ENCODE assay signal across 8 cellular contexts in genomic region chr10:22988581-22989360, GRCh38.
DNase-seq lines count a peak whose midpoint lies in the region; ATAC-seq and TF ChIP-seq lines count a peak whose summit lies in the region.

No MANE protein-coding gene starts in this region.

- H3K36me3 ChIP-seq in ovary, result no peaks in the 10 kb centered on the region
- no peaks in the 10 kb centered on the region for H3K36me3 ChIP-seq in transverse colon

- peak; percentile 75 for DNase-seq in activated gamma-delta T cell treated with Interleukin-2 at 50 U/mL for 16 hours
- no peak for DNase-seq in activated gamma-delta T cell (lab: John Stamatoyannopoulos, UW)
- peak; percentile 84 to 91 for DNase-seq in Kasumi-1 (lab: John Stamatoyannopoulos, UW)
- peak; percentile 56 for DNase-seq in SHP77 treated with DMSO at 0.1 percent for 48 hours (lab: John Stamatoyannopoulos, UW)
- peak; percentile 55 for DNase-seq in activated T-helper 9 cell treated with anti-CD3 and anti-CD28 coated beads, Interleukin-2, amount 50 U/mL, for 16 hours (ENCODE audit: low read depth)
- peak; percentile 9 to 38 for DNase-seq in foreskin keratinocyte
- DNase-seq in ovary, result peak; percentile 12 to 61 (median 40)
- DNase-seq in transverse colon, result peak; percentile 56

- no peaks in the 10 kb centered on the region for H3K9me3 ChIP-seq in ovary
- no peaks in the 10 kb centered on the region for H3K9me3 ChIP-seq in transverse colon

- H3K27ac ChIP-seq in foreskin keratinocyte, result no peak overlapping the region
- H3K27ac ChIP-seq in ovary, result no peak overlapping the region
- H3K27ac ChIP-seq in transverse colon, result no peak overlapping the region

- WGBS in ovary, 3 donors, result 3 to 6% (median 3%) methylated on average over 12 of the region's 12 CpGs
- WGBS in transverse colon (ENCODE audit: low coverage in 1 of 2), 2 donors, result 2 to 3% methylated on average over 12 of the region's 12 CpGs

- in situ Hi-C loops in transverse colon (cut with MboI; ENCODE audit: low pct_ligation_motif_present in 1 of 4, low pct_unique_long_range_greater_than_20kb in 1 of 4, low sequenced_read_pairs in 3 of 4), result loop anchor here (10.0 to 25.0 kb wide), 6 partner anchors 401 to 1501 kb away; no protein-coding TSS in a partner anchor

- H3K4me3 ChIP-seq in ovary (no peak overlapping the region), transverse colon (no peak overlapping the region)

- TF ChIP-seq POLR2A in ovary (IDR thresholded peaks at IDR 0.05) (no peak), transverse colon (IDR thresholded peaks at IDR 0.05) (no peak)

- intact Hi-C loops in ovary (cut with DNase I) (loop anchor here in 3 of 4 donors (5.0 to 10.0 kb wide), 4 partner anchors 434 to 976 kb away; no protein-coding TSS in a partner anchor), transverse colon (cut with DNase I; ENCODE audit: low total_unique reads) (loop anchor here (5.0 kb wide), 1 partner anchor 416 kb away; no protein-coding TSS in a partner anchor)

- ATAC-seq in foreskin keratinocyte, result peak; percentile 59

- TF ChIP-seq EP300 in ovary (IDR thresholded peaks at IDR 0.05) (no peak), transverse colon (IDR thresholded peaks at IDR 0.05; ENCODE audit: low read depth) (no peak)

- H3K27me3 ChIP-seq in foreskin keratinocyte (peaks cover 11% of the 10 kb centered on the region), ovary (no peaks in the 10 kb centered on the region), transverse colon (peaks cover 6% of the 10 kb centered on the region)

- TF ChIP-seq CTCF in foreskin keratinocyte (conservative IDR thresholded peaks at IDR 0.05) (peak; percentile 96), ovary (IDR thresholded peaks at IDR 0.05) (peak; percentile 45 to 77 (median 70)), transverse colon (IDR thresholded peaks at IDR 0.05) (peak; percentile 87 to 96 (median 91))

- H3K4me1 ChIP-seq in foreskin keratinocyte (no peaks in the 10 kb centered on the region), ovary (ENCODE audit: insufficient read depth) (no peaks in the 10 kb centered on the region), transverse colon (no peaks in the 10 kb centered on the region)
